21 cellular contexts compared by ENCODE assay signal in the genomic region with DNA sequence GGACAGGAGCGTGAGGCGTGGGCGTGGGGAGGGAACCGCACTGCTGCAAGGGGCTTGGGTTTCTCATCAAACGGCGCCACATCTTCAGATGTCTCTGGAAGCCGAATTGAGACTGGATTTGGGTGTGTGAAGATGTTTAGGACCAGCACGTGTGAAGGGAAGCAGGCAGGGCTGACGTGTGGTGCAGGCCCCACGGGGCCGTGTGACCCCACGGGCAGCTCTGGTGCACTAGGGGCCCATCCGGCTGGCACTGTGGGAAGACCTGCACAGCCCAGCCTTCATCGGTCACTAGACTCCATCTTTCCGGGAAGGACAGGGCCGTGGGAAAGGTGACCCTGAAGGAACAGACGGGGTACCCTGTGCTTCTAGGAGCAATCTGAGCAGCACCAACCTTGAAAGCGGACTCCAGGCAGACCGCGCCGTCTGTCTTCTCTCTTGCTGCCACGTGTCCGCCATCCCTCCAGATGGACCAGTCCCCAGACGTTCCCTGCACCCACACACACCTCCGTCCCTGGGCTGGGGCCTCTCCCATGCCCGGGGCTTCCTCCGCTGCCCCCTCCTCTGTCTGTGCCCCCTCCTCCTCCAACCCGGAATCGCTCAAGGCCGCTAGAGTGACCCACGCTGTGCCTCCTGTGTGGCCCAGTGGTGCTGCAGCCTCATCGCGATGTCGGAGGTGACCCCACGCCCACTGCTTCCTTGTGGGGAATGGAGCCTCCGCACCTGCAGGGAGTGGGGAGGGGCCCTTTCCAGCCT. TPM values are rescaled to one million over a fixed set of nuclear protein-coding genes. Genes with fewer than 3 reads are reported as not detected.
DNase-seq lines count a peak whose midpoint lies in the region; ATAC-seq, FAIRE-seq and TF ChIP-seq lines count a peak whose summit lies in the region.
"Had no signal": no experiment of that assay in that cellular context is flagged by ENCODE, and none has a peak within 500 bp of the region (broad histone marks: within the 10 kb centered on the region; RNA-seq: fewer than 3 reads in every experiment).

No MANE protein-coding gene starts in this region.

- no peaks in the 10 kb centered on the region for H3K36me3 Mint-ChIP-seq in T-helper 2 cell treated with Interferon-gamma antibody and Interleukin-4, amounts not matched to agents 5 μg/mL and 100 μg/mL, for 36 hours (ENCODE audit: low read depth)

- no peak for TF ChIP-seq EP300 in K562 (IDR thresholded peaks at IDR 0.05; ENCODE audit: low read length)

- POLR2A ChIA-PET in K562 (lab: Yijun Ruan, JAX): interaction anchor here (0.7 kb wide), 1 partner anchor 7 kb away, joined by 4 read pairs; no protein-coding TSS in a partner anchor

- DNase-seq in T-helper 2 cell treated with Interferon-gamma antibody and Interleukin-4, amounts not matched to agents 5 μg/mL and 100 μg/mL, for 36 hours (ENCODE audit: low spot score): no peak
- DNase-seq in T-helper 2 cell: no peak
- DNase-seq in stimulated activated CD4-positive, alpha-beta T cell treated with anti-CD3 and anti-CD28 coated beads, Interleukin-4, amount 100 ng/mL, for 1 hour: peak; percentile 47
- DNase-seq in stimulated activated CD4-positive, alpha-beta T cell treated with anti-CD3 and anti-CD28 coated beads, Interleukin-12 subunit alpha, Interleukin-12 subunit beta, amount 100 ng/mL, for 4 hours: no peak
- no peak for DNase-seq in K562 (ENCODE audit: extremely low read depth in 1 of 4, low spot score in 3 of 4)
- no peak for DNase-seq in stimulated activated naive CD8-positive, alpha-beta T cell treated with anti-CD3 and anti-CD28 coated beads, Interleukin-15, amount 100 ng/mL, for 72 hours
- no peak for DNase-seq in activated gamma-delta T cell treated with Interleukin-2 at 50 U/mL for 16 hours
- DNase-seq in hypothalamus (lab: John Stamatoyannopoulos, UW): no peak
- DNase-seq: 8988T, C1 segment of cervical spinal cord, DND-41, esophagus squamous epithelium, glutamatergic neuron, islet precursor cell, Karpas-422, NCI-H1105, PC-3, stomach had no signal

- no peaks in the 10 kb centered on the region; the same call in 1 of the 2 replicates for H4K20me1 ChIP-seq in K562 (replicated peaks; ENCODE audit: control insufficient read depth, insufficient read depth, low read length)

- peak overlapping the region; percentile 41 to 54; a peak in 3 of 4 replicates for H3K9ac ChIP-seq in K562 (ENCODE audit: insufficient read depth in 1 of 2, low read depth in 2 of 2, low read length in 2 of 2)

- peaks cover 25% of the 10 kb centered on the region for H3K9me3 ChIP-seq in K562 (replicated peaks; ENCODE audit: control insufficient read depth, insufficient read depth, low read depth, low read length)

- H3K4me2 ChIP-seq in K562 (ENCODE audit: insufficient read depth, low read length): peak overlapping the region; percentile 80

- no peak for ATAC-seq in K562
- ATAC-seq in stimulated activated naive CD8-positive, alpha-beta T cell treated with anti-CD3 and anti-CD28 coated beads, Interleukin-15, amount 100 ng/mL, for 72 hours: no peak
- ATAC-seq: PC-3 had no signal

- CTCF ChIA-PET in K562 (lab: Yijun Ruan, JAX; ENCODE audit: low intra/inter-chr PET ratio): no interaction called here

- peak; percentile 19 for FAIRE-seq in K562 (lab: Jason Lieb, UNC)
- FAIRE-seq: GM18507 had no signal

- no peaks in the 10 kb centered on the region for H3K9me1 ChIP-seq in K562 (ENCODE audit: control insufficient read depth, insufficient read depth, low read length)

- WGBS in K562 (ENCODE audit: insufficient coverage, low coverage, missing lambda C conversion rate): 75% methylated on average over 36 of the region's 36 CpGs

- TF ChIP-seq CTCF in K562 (IDR thresholded peaks at IDR 0.05 in 2 of 3, conservative IDR thresholded peaks at IDR 0.05 in 1 of 3; ENCODE audit: insufficient read depth in 2 of 3, low read depth in 1 of 3, low read length in 3 of 3): no peak

- peaks cover 17% of the 10 kb centered on the region for H3K27me3 Mint-ChIP-seq in T-helper 2 cell treated with Interferon-gamma antibody and Interleukin-4, amounts not matched to agents 5 μg/mL and 100 μg/mL, for 36 hours (ENCODE audit: low read depth)
- peaks cover 50% of the 10 kb centered on the region for H3K27me3 Mint-ChIP-seq in stimulated activated naive CD8-positive, alpha-beta T cell treated with anti-CD3 and anti-CD28 coated beads, Interleukin-15, amount 100 ng/mL, for 72 hours

- peak overlapping the region; percentile 74 for H3K27ac ChIP-seq in K562 (ENCODE audit: extremely low read depth, low read depth, low read length)
- H3K27ac ChIP-seq: esophagus squamous epithelium, stomach had no signal

- peak overlapping the region; percentile 30 for H3K4me3 Mint-ChIP-seq in T-helper 2 cell treated with Interferon-gamma antibody and Interleukin-4, amounts not matched to agents 5 μg/mL and 100 μg/mL, for 36 hours
- H3K4me3 Mint-ChIP-seq in stimulated activated naive CD8-positive, alpha-beta T cell treated with anti-CD3 and anti-CD28 coated beads, Interleukin-15, amount 100 ng/mL, for 72 hours: peak overlapping the region; percentile 37 to 51
- H3K4me3 Mint-ChIP-seq: nephron had no signal

- peaks cover 5% of the 10 kb centered on the region for H3K4me1 Mint-ChIP-seq in T-helper 2 cell treated with Interferon-gamma antibody and Interleukin-4, amounts not matched to agents 5 μg/mL and 100 μg/mL, for 36 hours (ENCODE audit: low read depth)
- H3K4me1 Mint-ChIP-seq in stimulated activated naive CD8-positive, alpha-beta T cell treated with anti-CD3 and anti-CD28 coated beads, Interleukin-15, amount 100 ng/mL, for 72 hours: peaks cover 38% of the 10 kb centered on the region
- H3K4me1 Mint-ChIP-seq: nephron had no signal

- H3K27me3 ChIP-seq in K562 (ENCODE audit: control insufficient read depth in 2 of 2, insufficient read depth in 2 of 2, low read length in 2 of 2): no peaks in the 10 kb centered on the region

- intact Hi-C loops in K562 (cut with micrococcal nuclease): loop anchor here (5.0 to 10.0 kb wide), 2 partner anchors 47 to 186 kb away; a partner anchor contains a TSS

- H3K27ac Mint-ChIP-seq in T-helper 2 cell treated with Interferon-gamma antibody and Interleukin-4, amounts not matched to agents 5 μg/mL and 100 μg/mL, for 36 hours: peak overlapping the region; percentile 64
- H3K27ac Mint-ChIP-seq in stimulated activated naive CD8-positive, alpha-beta T cell treated with anti-CD3 and anti-CD28 coated beads, Interleukin-15, amount 100 ng/mL, for 72 hours: no peak overlapping the region
- H3K27ac Mint-ChIP-seq: nephron had no signal

- in situ Hi-C loops in K562 (cut with MboI): loop anchor here (5.0 kb wide), 1 partner anchor 47 kb away; no protein-coding TSS in a partner anchor

- no peaks in the 10 kb centered on the region for H3K36me3 ChIP-seq in K562 (ENCODE audit: control insufficient read depth, insufficient read depth, low read length)
- H3K36me3 ChIP-seq: esophagus squamous epithelium, stomach had no signal

- TF ChIP-seq POLR2A in K562 (conservative IDR thresholded peaks at IDR 0.05): no peak

- no peak overlapping the region for H3K4me3 ChIP-seq in K562
- H3K4me3 ChIP-seq: esophagus squamous epithelium, stomach had no signal

- TF ChIP-seq RAD21 in K562 (CRISPR knock-in tag; conservative IDR thresholded peaks at IDR 0.05 in 1 of 2, IDR thresholded peaks at IDR 0.05 in 1 of 2): no peak

- H3K79me2 ChIP-seq in K562 (ENCODE audit: control insufficient read depth, insufficient read depth, low read length): no peaks in the 10 kb centered on the region; the same call in 2 of the 3 replicates

- no TSS peak for BruUV-seq in K562 (replicated peaks; lab: Mats Ljungman, UMichigan)

- peaks cover 34 to 72% of the 10 kb centered on the region in 2 experiments for H3K4me1 ChIP-seq in K562 (replicated peaks in 1 of 2; ENCODE audit: control insufficient read depth in 2 of 2, insufficient read depth in 2 of 2, low read length in 2 of 2)

- peak overlapping the region; percentile 87 for H2AFZ ChIP-seq in K562 (ENCODE audit: low read depth, low read length)

- peaks cover 18% of the 10 kb centered on the region for H3K9me3 Mint-ChIP-seq in T-helper 2 cell treated with Interferon-gamma antibody and Interleukin-4, amounts not matched to agents 5 μg/mL and 100 μg/mL, for 36 hours
- peaks cover 12 to 34% of the 10 kb centered on the region in 2 donors for H3K9me3 Mint-ChIP-seq in stimulated activated naive CD8-positive, alpha-beta T cell treated with anti-CD3 and anti-CD28 coated beads, Interleukin-15, amount 100 ng/mL, for 72 hours

TF ChIP-seq in K562, 482 proteins besides CTCF, POLR2A, EP300 and RAD21 (continues in another document):
- peak; percentile 13; the same call in 1 of the 2 replicates for TF ChIP-seq FOSL1 (tag; conservative IDR thresholded peaks at IDR 0.05)
- 0 out of 2 replicates have a peak, but pooled peaks have one; percentile 6 for TF ChIP-seq SMARCA4 (IDR thresholded peaks at IDR 0.05)
- TF ChIP-seq E2F3 (CRISPR knock-in tag; IDR thresholded peaks at IDR 0.05): no peak

RNA-seq across cellular contexts. Expression of a gene that starts 23.4 kb away (rescaled TPM):
- 73.4 and 198 TPM in 2 replicates for total RNA-seq in K562 (2011; cell fraction: chromatin; rRNA removed; ENCODE audit: low replicate concordance)
- 67.4 and 69.3 TPM in 2 replicates for total RNA-seq in K562 (2011; cell fraction: nucleolus; rRNA removed)
- total RNA-seq in K562 (2011; cell fraction: nucleoplasm; rRNA removed): 45.3 and 67.3 TPM in 2 replicates
- 13.5 and 20.8 TPM in 2 replicates for total RNA-seq in K562 (2014; rRNA removed)
- total RNA-seq in K562 (2014; rRNA removed; fragmentation: Illumina TruSeq; extraction: Trizol): 3.9 and 5.9 TPM in 2 replicates
- total RNA-seq in K562 (2015; rRNA removed; fragmentation: Illumina TruSeq; extraction: Trizol): 6.7 and 7.8 TPM in 2 replicates
- total RNA-seq in K562 (2021): 114 and 145 TPM in 2 replicates
- polyA plus RNA-seq in K562 (2011; rRNA removed): 6.4 and 11.3 TPM in 2 replicates
- 5.6 and 15.0 TPM in 2 replicates for polyA plus RNA-seq in K562 (2011; cell fraction: cytosol; rRNA removed)
- polyA plus RNA-seq in K562 (2011; cell fraction: nucleus; rRNA removed): 67.2 and 126 TPM in 2 replicates
- 55.0 and 86.5 TPM in 2 replicates for polyA plus RNA-seq in K562 (2012)
- 24.2 and 46.3 TPM in 2 replicates for polyA plus RNA-seq in K562 (2014; fragmentation: Illumina TruSeq; extraction: Trizol)
- polyA plus RNA-seq in K562 (2014; fragmentation: Nextera tagmentation; extraction: Ambion mirVana): 1 to 10 TPM; 2.3 to 2.7 TPM
- polyA plus RNA-seq in K562 (2014; rRNA removed): 34.3 and 35.3 TPM in 2 replicates
- polyA minus RNA-seq in K562 (2011; rRNA and poly(A)+ RNA removed): 9.5 and 9.7 TPM in 2 replicates
- 32.1 and 46.1 TPM in 2 replicates for polyA minus RNA-seq in K562 (2011; cell fraction: cytosol; rRNA and poly(A)+ RNA removed)
- 21.1 and 34.5 TPM in 2 replicates for polyA minus RNA-seq in K562 (2011; cell fraction: nucleus; rRNA and poly(A)+ RNA removed)
- total RNA-seq: PC-3, pulmonary artery endothelial cell had no signal
